In the genomic region with DNA sequence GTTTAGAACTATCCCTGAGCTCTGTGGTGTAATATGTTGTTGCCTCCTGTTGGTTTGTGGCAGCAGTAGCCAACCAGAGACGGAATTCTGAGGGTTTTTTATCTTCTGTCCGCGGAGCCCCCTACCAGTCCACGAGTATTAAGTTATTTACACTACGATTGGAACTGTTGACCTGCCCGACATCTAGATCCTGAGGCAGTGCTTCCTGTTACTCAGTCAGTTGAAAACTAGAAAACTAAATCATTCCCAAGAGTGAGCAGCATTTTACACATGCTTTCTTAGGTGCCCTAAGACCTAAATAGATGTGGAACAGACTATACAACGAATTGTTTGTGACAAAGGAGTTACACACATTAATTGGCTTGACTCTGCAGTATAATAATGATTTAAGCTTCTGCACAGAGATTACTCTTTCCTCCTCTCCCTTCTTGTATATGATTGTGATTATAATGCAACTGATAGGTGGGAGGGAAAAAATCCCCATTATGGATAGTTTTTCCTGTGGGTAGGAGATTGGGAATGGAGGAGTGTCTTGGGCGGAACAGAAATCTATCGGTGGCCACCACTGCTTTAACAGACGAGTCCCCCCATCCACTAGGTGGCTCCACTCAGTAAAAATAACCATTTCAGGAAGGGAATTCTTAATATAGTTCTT, we compare ENCODE assay signal across 8 cellular contexts. TPM values are rescaled to one million over a fixed set of nuclear protein-coding genes. Genes with fewer than 3 reads are reported as not detected.
A peak's percentile ranks its signal among the peaks of the same experiment; 100 is the strongest.
DNase-seq lines count a peak whose midpoint lies in the region; ATAC-seq, FAIRE-seq and TF ChIP-seq lines count a peak whose summit lies in the region.

No MANE protein-coding gene starts in this region.

- H3K36me3 ChIP-seq in pancreas = peaks cover 5 to 30% (median 6%) of the 10 kb centered on the region in 3 donors

- H3K4me1 ChIP-seq in pancreas = peaks cover 29 to 39% (median 29%) of the 10 kb centered on the region in 3 donors

- WGBS in pancreas, 2 donors = 2 to 3% methylated on average over 10 of the region's 10 CpGs

- H3K27ac Mint-ChIP-seq in activated T-cell treated with anti-CD3 and anti-CD28 coated beads, Interleukin-2, amount 50 U/mL, for 24 hours = peak overlapping the region; percentile 93

- H3K27me3 Mint-ChIP-seq in activated T-cell treated with anti-CD3 and anti-CD28 coated beads, Interleukin-2, amount 50 U/mL, for 24 hours = no peaks in the 10 kb centered on the region

- no peaks in the 10 kb centered on the region for H3K27me3 ChIP-seq in pancreas

- peak; percentile 38 to 52 (median 44) for TF ChIP-seq CTCF in pancreas (IDR thresholded peaks at IDR 0.05)

- peaks cover 37% of the 10 kb centered on the region for H3K4me1 Mint-ChIP-seq in activated T-cell treated with anti-CD3 and anti-CD28 coated beads, Interleukin-2, amount 50 U/mL, for 24 hours (ENCODE audit: low read depth)

- ATAC-seq in HG02852 (IDR thresholded peaks at IDR 0.05; ENCODE audit: unreplicated experiment) (peak; percentile 14), pancreas (peak; percentile 8 to 30 (median 16)), HG03521 (IDR thresholded peaks at IDR 0.05; ENCODE audit: unreplicated experiment) (no peak), GM18502 (IDR thresholded peaks at IDR 0.05; ENCODE audit: poor library complexity, unreplicated experiment) (no peak)

- intact Hi-C loops in pancreas (cut with DNase I) = loop anchor here in 1 of 3 donors (5.0 to 10.0 kb wide), 2 partner anchors 49 to 117 kb away; no protein-coding TSS in a partner anchor

- no peak for FAIRE-seq in pancreas (lab: Jason Lieb, UNC)

- no peaks in the 10 kb centered on the region for H3K9me3 ChIP-seq in pancreas

- H3K36me3 Mint-ChIP-seq in activated T-cell treated with anti-CD3 and anti-CD28 coated beads, Interleukin-2, amount 50 U/mL, for 24 hours (ENCODE audit: low read depth) = peaks cover 46% of the 10 kb centered on the region

- peak overlapping the region; percentile 77 to 98 (median 86) for H3K4me3 ChIP-seq in pancreas

- peak overlapping the region; percentile 90 for H3K4me3 Mint-ChIP-seq in activated T-cell treated with anti-CD3 and anti-CD28 coated beads, Interleukin-2, amount 50 U/mL, for 24 hours

- H3K9me3 Mint-ChIP-seq in activated T-cell treated with anti-CD3 and anti-CD28 coated beads, Interleukin-2, amount 50 U/mL, for 24 hours = no peaks in the 10 kb centered on the region

- H3K27ac ChIP-seq in pancreas = peak overlapping the region; percentile 100

- DNase-seq in Daoy (ENCODE audit: low read depth) (peak; percentile 44), NCI-H748 treated with DMSO at 0.1 percent for 48 hours (lab: John Stamatoyannopoulos, UW) (peak; percentile 67), fibroblast of the conjunctiva (ENCODE audit: low read depth) (peak; percentile 32), pancreas (peak in 4 of 6 donors; percentile 36 to 63 (median 45))
- DNase-seq in activated T-cell treated with anti-CD3 and anti-CD28 coated beads, Interleukin-2, amount 50 U/mL, for 24 hours = no peak

RNA-seq across cellular contexts. Expression of a gene that starts 1.7 kb away (rescaled TPM):
- total RNA-seq in Daoy (2014; rRNA removed; shearing (Covaris generic)) = 5.3 and 9.9 TPM in 2 replicates
- 10 to 100 TPM; 24.8 to 77.8 (median 40.7) TPM for total RNA-seq in pancreas
- polyA plus RNA-seq in pancreas = 10 to 100 TPM in 1 of 2 donors, 1 to 10 TPM in 1; 5.4 to 13.7 TPM

Comparison
In these comparisons a context has a peak if more than half of its experiments do, and no peak if none do; other contexts are left out.
1. ATAC-seq: peak in HG02852 (single experiment) and pancreas (4 of 4); none in HG03521 (single experiment) and GM18502 (single experiment).